1 cellular context compared by ENCODE assay signal in genomic region chr2:174120346-174120745, GRCh38.
TF ChIP-seq lines count a peak whose summit lies in the region.

No MANE protein-coding gene starts in this region.

TF ChIP-seq in SK-N-SH, 30 proteins besides CTCF, POLR2A, EP300 and RAD21 (continued from another document):
- no peak for TF ChIP-seq USF2 (IDR thresholded peaks at IDR 0.05; ENCODE audit: borderline replicate concordance, low read depth, low read length)
- no peak for TF ChIP-seq SMC3 (IDR thresholded peaks at IDR 0.05; ENCODE audit: low read depth, low read length)
- TF ChIP-seq REST (IDR thresholded peaks at IDR 0.05; ENCODE audit: low read depth, low read length) = no peak
- TF ChIP-seq TAF1 (IDR thresholded peaks at IDR 0.05; ENCODE audit: borderline replicate concordance, low read depth, low read length) = no peak
- no peak for TF ChIP-seq MXI1 (IDR thresholded peaks at IDR 0.05; ENCODE audit: low read depth, low read length)
- TF ChIP-seq RCOR1 (IDR thresholded peaks at IDR 0.05; ENCODE audit: low read length) = no peak
- TF ChIP-seq NRF1 (IDR thresholded peaks at IDR 0.05; ENCODE audit: low read depth, low read length) = no peak
- TF ChIP-seq ELF1 (IDR thresholded peaks at IDR 0.05) = no peak
TF ChIP-seq in SK-N-SH: peak in this region for 5.
